ENCODE assay signal across 1 cellular context in genomic region chr16:50739031-50739430, GRCh38.
TF ChIP-seq lines count a peak whose summit lies in the region.

No MANE protein-coding gene starts in this region.

TF ChIP-seq in GM12891, 5 proteins besides CTCF, POLR2A, EP300 and RAD21:
- no peak for TF ChIP-seq POU2F2 (IDR thresholded peaks at IDR 0.05; ENCODE audit: low read depth, low read length)
- TF ChIP-seq SPI1 (IDR thresholded peaks at IDR 0.05; ENCODE audit: low read depth, low read length) = 0 out of 2 replicates have a peak, but pooled peaks have one; percentile 4
- TF ChIP-seq POLR2AphosphoS5 (IDR thresholded peaks at IDR 0.05; ENCODE audit: low read depth, low read length) = no peak
